Comparison of ENCODE assay signal across 10 cellular contexts in the genomic region with DNA sequence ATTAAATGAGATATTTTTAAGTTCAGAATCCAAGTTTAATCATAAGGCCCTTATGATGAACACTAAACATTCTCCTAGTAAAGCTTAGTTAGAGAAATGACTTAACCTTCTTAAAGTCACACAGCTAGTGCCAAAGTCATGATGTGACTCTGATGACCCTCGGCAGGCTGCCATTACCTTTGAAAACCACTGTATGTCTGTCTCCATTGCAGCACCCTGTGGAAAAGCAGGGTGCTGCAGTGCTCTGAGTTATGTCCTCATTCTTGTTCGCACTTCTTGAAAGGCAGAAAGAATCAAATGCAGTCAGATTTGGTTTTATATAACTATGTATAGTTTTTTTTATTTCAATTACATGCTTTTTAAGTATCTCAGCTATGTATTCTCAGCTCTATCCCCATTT.
DNase-seq lines count a peak whose midpoint lies in the region; ATAC-seq, FAIRE-seq and TF ChIP-seq lines count a peak whose summit lies in the region.
"Had no signal": no experiment of that assay in that cellular context is flagged by ENCODE, and none has a peak within 500 bp of the region (broad histone marks: within the 10 kb centered on the region; RNA-seq: fewer than 3 reads in every experiment).

No MANE protein-coding gene starts in this region.

- intact Hi-C loops in left ventricle myocardium superior (cut with micrococcal nuclease) (no loop called here), K562 (cut with micrococcal nuclease) (loop anchor here (1.0 to 5.0 kb wide), 5 partner anchors 71 to 246 kb away; a partner anchor contains a TSS)

- H3K9me3 ChIP-seq in right atrium auricular region: no peaks in the 10 kb centered on the region
- H3K9me3 ChIP-seq in K562 (replicated peaks; ENCODE audit: control insufficient read depth, insufficient read depth, low read depth, low read length): no peaks in the 10 kb centered on the region

- no peak overlapping the region for H3K4me3 Mint-ChIP-seq in activated CD4-positive, alpha-beta T cell treated with anti-CD3 and anti-CD28 coated beads, Interleukin-2, amount 10 ng/mL, durations not matched to agents 7 days and 5 days
- H3K4me3 Mint-ChIP-seq: activated T-cell treated with anti-CD3 and anti-CD28 coated beads, Interleukin-2, amount 50 U/mL, for 4 hours had no signal

- H3K27me3 Mint-ChIP-seq in activated CD4-positive, alpha-beta T cell treated with anti-CD3 and anti-CD28 coated beads, Interleukin-2, amount 10 ng/mL, durations not matched to agents 7 days and 5 days: no peaks in the 10 kb centered on the region

- H3K4me2 ChIP-seq in K562 (ENCODE audit: insufficient read depth, low read length): no peak overlapping the region

- FAIRE-seq in K562 (lab: Jason Lieb, UNC): no peak

- H3K4me1 Mint-ChIP-seq in activated CD4-positive, alpha-beta T cell treated with anti-CD3 and anti-CD28 coated beads, Interleukin-2, amount 10 ng/mL, durations not matched to agents 7 days and 5 days: peaks cover 2% of the 10 kb centered on the region

- H2AFZ ChIP-seq in K562 (ENCODE audit: low read depth, low read length): no peak overlapping the region

- CTCF ChIA-PET in K562 (lab: Yijun Ruan, JAX; ENCODE audit: low intra/inter-chr PET ratio): interaction anchor here (1.2 kb wide), 1 partner anchor 144 kb away, joined by 5 read pairs; no protein-coding TSS in a partner anchor
- CTCF ChIA-PET in activated CD4-positive, alpha-beta T cell treated with anti-CD3 and anti-CD28 coated beads, Interleukin-2, amount 10 ng/mL, durations not matched to agents 7 days and 5 days (lab: Charles Lee): no interaction called here

- peak; percentile 42 to 72 for TF ChIP-seq RAD21 in K562 (CRISPR knock-in tag; conservative IDR thresholded peaks at IDR 0.05 in 1 of 2, IDR thresholded peaks at IDR 0.05 in 1 of 2)

- H3K9me1 ChIP-seq in K562 (ENCODE audit: control insufficient read depth, insufficient read depth, low read length): no peaks in the 10 kb centered on the region

- H3K27ac Mint-ChIP-seq in activated CD4-positive, alpha-beta T cell treated with anti-CD3 and anti-CD28 coated beads, Interleukin-2, amount 10 ng/mL, durations not matched to agents 7 days and 5 days: no peak overlapping the region

- BruUV-seq in K562 (replicated peaks; lab: Mats Ljungman, UMichigan): no TSS peak

- H3K4me3 ChIP-seq in right atrium auricular region (no peak overlapping the region), HL-60 (replicated peaks; ENCODE audit: insufficient read depth, low read length) (no peak overlapping the region), K562 (no peak overlapping the region)

- H3K36me3 Mint-ChIP-seq in activated CD4-positive, alpha-beta T cell treated with anti-CD3 and anti-CD28 coated beads, Interleukin-2, amount 10 ng/mL, durations not matched to agents 7 days and 5 days (ENCODE audit: low read depth): peaks cover 9% of the 10 kb centered on the region

- H3K27me3 ChIP-seq in right atrium auricular region (no peaks in the 10 kb centered on the region), HL-60 (ENCODE audit: insufficient read depth, poor library complexity, severe bottlenecking) (no peaks in the 10 kb centered on the region), K562 (ENCODE audit: control insufficient read depth in 2 of 2, insufficient read depth in 2 of 2, low read length in 2 of 2) (no peaks in the 10 kb centered on the region)

- no peaks in the 10 kb centered on the region for H3K9me3 Mint-ChIP-seq in activated CD4-positive, alpha-beta T cell treated with anti-CD3 and anti-CD28 coated beads, Interleukin-2, amount 10 ng/mL, durations not matched to agents 7 days and 5 days
- H3K9me3 Mint-ChIP-seq: activated T-cell treated with anti-CD3 and anti-CD28 coated beads, Interleukin-2, amount 50 U/mL, for 4 hours had no signal

- TF ChIP-seq CTCF in right atrium auricular region (IDR thresholded peaks at IDR 0.05) (no peak), HL-60 (IDR thresholded peaks at IDR 0.05; ENCODE audit: insufficient read depth, low read length) (peak; percentile 1), K562 (IDR thresholded peaks at IDR 0.05 in 2 of 3, conservative IDR thresholded peaks at IDR 0.05 in 1 of 3; ENCODE audit: insufficient read depth in 2 of 3, low read depth in 1 of 3, low read length in 3 of 3) (peak; percentile 56 to 73 (median 68))

- no peak overlapping the region for H3K9ac ChIP-seq in K562 (ENCODE audit: insufficient read depth in 1 of 2, low read depth in 2 of 2, low read length in 2 of 2)

- H3K36me3 ChIP-seq in right atrium auricular region (peaks cover 7% of the 10 kb centered on the region), K562 (ENCODE audit: control insufficient read depth, insufficient read depth, low read length) (peaks cover 25% of the 10 kb centered on the region)

- DNase-seq in left ventricle myocardium superior (no peak), right atrium auricular region (ENCODE audit: low spot score) (no peak), HL-60 (ENCODE audit: low read depth in 1 of 2, low spot score in 1 of 2) (peak in 1 of 2 experiments; percentile 19), K562 (ENCODE audit: extremely low read depth in 1 of 4, low spot score in 3 of 4) (peak in 2 of 4 experiments; percentile 62 to 73), stromal cell of bone marrow (ENCODE audit: low read depth) (peak; percentile 6), medulla oblongata (ENCODE audit: extremely low spot score) (no peak), inferior parietal cortex (ENCODE audit: extremely low spot score) (no peak)
- no peak for DNase-seq in activated CD4-positive, alpha-beta T cell treated with anti-CD3 and anti-CD28 coated beads, Interleukin-2, amount 10 ng/mL, durations not matched to agents 7 days and 5 days
- DNase-seq: activated T-cell treated with anti-CD3 and anti-CD28 coated beads, Interleukin-2, amount 50 U/mL, for 4 hours; NCI-H1048 had no signal

- H3K27ac ChIP-seq in right atrium auricular region: no peak overlapping the region
- no peak overlapping the region for H3K27ac ChIP-seq in HL-60 (replicated peaks)
- H3K27ac ChIP-seq in K562 (ENCODE audit: extremely low read depth, low read depth, low read length): no peak overlapping the region

- H3K79me2 ChIP-seq in K562 (ENCODE audit: control insufficient read depth, insufficient read depth, low read length): peaks cover 3% of the 10 kb centered on the region; the same call in 1 of the 3 replicates

- whole genome bisulfite sequencing in K562 (ENCODE audit: insufficient coverage, low coverage, missing lambda C conversion rate): 51% methylated on average over 2 of the region's 2 CpGs

- no peak for TF ChIP-seq EP300 in K562 (IDR thresholded peaks at IDR 0.05; ENCODE audit: low read length)

- POLR2A ChIA-PET in K562 (lab: Yijun Ruan, JAX): no interaction called here
- POLR2A ChIA-PET in activated CD4-positive, alpha-beta T cell treated with anti-CD3 and anti-CD28 coated beads, Interleukin-2, amount 10 ng/mL, durations not matched to agents 7 days and 5 days (lab: Charles Lee): no interaction called here

- TF ChIP-seq POLR2A in K562 (conservative IDR thresholded peaks at IDR 0.05): no peak

- no peaks in the 10 kb centered on the region for H4K20me1 ChIP-seq in K562 (replicated peaks; ENCODE audit: control insufficient read depth, insufficient read depth, low read length)

- H3K4me1 ChIP-seq in right atrium auricular region (no peaks in the 10 kb centered on the region), K562 (replicated peaks in 1 of 2; ENCODE audit: control insufficient read depth in 2 of 2, insufficient read depth in 2 of 2, low read length in 2 of 2) (peaks cover 5 to 16% of the 10 kb centered on the region in 2 experiments; a peak in 3 of 5 replicates)

- in situ Hi-C loops in K562 (cut with MboI): no loop called here

- ATAC-seq in left ventricle myocardium superior: peak; percentile 63
- ATAC-seq in K562: peak; percentile 88

TF ChIP-seq in K562, 482 proteins besides CTCF, POLR2A, EP300 and RAD21 (continues in another document):
- TF ChIP-seq LEF1 (IDR thresholded peaks at IDR 0.05): no peak
- peak in 1 of 3 experiments; percentile 75 for TF ChIP-seq YY1 (IDR thresholded peaks at IDR 0.05; ENCODE audit: borderline replicate concordance in 1 of 3, control insufficient read depth in 1 of 3, extremely low read depth in 1 of 3, insufficient read depth in 3 of 3, insufficient read length in 1 of 3, insufficient replicate concordance in 2 of 3, low read depth in 1 of 3, low read length in 2 of 3)
- TF ChIP-seq, protein P1, sequence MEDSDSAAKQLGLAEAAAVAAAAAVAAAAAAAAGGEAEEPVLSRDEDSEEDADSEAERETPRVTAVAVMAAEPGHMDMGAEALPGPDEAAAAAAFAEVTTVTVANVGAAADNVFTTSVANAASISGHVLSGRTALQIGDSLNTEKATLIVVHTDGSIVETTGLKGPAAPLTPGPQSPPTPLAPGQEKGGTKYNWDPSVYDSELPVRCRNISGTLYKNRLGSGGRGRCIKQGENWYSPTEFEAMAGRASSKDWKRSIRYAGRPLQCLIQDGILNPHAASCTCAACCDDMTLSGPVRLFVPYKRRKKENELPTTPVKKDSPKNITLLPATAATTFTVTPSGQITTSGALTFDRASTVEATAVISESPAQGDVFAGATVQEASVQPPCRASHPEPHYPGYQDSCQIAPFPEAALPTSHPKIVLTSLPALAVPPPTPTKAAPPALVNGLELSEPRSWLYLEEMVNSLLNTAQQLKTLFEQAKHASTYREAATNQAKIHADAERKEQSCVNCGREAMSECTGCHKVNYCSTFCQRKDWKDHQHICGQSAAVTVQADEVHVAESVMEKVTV (CRISPR knock-in tag; IDR thresholded peaks at IDR 0.05): 0 out of 2 replicates have a peak, but pooled peaks have one; percentile 13
- TF ChIP-seq ZNF24 (IDR thresholded peaks at IDR 0.05): no peak
- peak; percentile 36; the same call in 1 of the 2 replicates for TF ChIP-seq SMC3 (conservative IDR thresholded peaks at IDR 0.05; ENCODE audit: insufficient read depth, low read depth, low read length)

Comparison
In these comparisons a context has a peak if more than half of its experiments do, and no peak if none do; other contexts are left out.
1. CTCF ChIP-seq: peak in HL-60 (single experiment) and K562 (3 of 3); none in right atrium auricular region (0 of 2).